Comparison of ENCODE assay signal across 16 cellular contexts in genomic region chr20:17622086-17622850, GRCh38. TPM values are rescaled to one million over a fixed set of nuclear protein-coding genes. Genes with fewer than 3 reads are reported as not detected.
DNase-seq lines count a peak whose midpoint lies in the region; ATAC-seq, FAIRE-seq and TF ChIP-seq lines count a peak whose summit lies in the region.
"Had no signal": no experiment of that assay in that cellular context is flagged by ENCODE, and none has a peak within 500 bp of the region (broad histone marks: within the 10 kb centered on the region; RNA-seq: fewer than 3 reads in every experiment).

No MANE protein-coding gene starts in this region.

- peak overlapping the region in 8 of 11 experiments; percentile 65 to 100 (median 86); a peak in 16 of 22 replicates for H3K4me2 ChIP-seq in BLaER1 treated with 17β-estradiol and CSF1 and Interleukin-3, amounts not matched to agents 10 nM and 100 nM
- H3K4me2 ChIP-seq: GM23338 had no signal

- H3K36me3 ChIP-seq in BLaER1 treated with 17β-estradiol and CSF1 and Interleukin-3, amounts not matched to agents 10 nM and 100 nM: peaks cover 74 to 97% (median 95%) of the 10 kb centered on the region in 11 experiments

- no peaks in the 10 kb centered on the region for H3K27me3 ChIP-seq in BLaER1 treated with 17β-estradiol and CSF1 and Interleukin-3, amounts not matched to agents 10 nM and 100 nM

- no peak for ATAC-seq in GM19455 (IDR thresholded peaks at IDR 0.05; ENCODE audit: unreplicated experiment)
- ATAC-seq: activated CD4-positive, CD25-positive, alpha-beta regulatory T cell treated with anti-CD3 and anti-CD28 coated beads, Interleukin-2, amount 50 U/mL, for 24 hours; GM23338 had no signal

- peak overlapping the region in 1 of 10 experiments; percentile 39; a peak in 2 of 20 replicates for H3K4me3 ChIP-seq in BLaER1 treated with 17β-estradiol and CSF1 and Interleukin-3, amounts not matched to agents 10 nM and 100 nM
- H3K4me3 ChIP-seq: GM23338 had no signal

- peaks cover 6 to 100% (median 42%) of the 10 kb centered on the region in 11 experiments; a peak in 18 of 22 replicates for H4K20me1 ChIP-seq in BLaER1 treated with 17β-estradiol and CSF1 and Interleukin-3, amounts not matched to agents 10 nM and 100 nM

- peaks cover 5 to 98% (median 75%) of the 10 kb centered on the region in 10 experiments for H3K4me1 ChIP-seq in BLaER1 treated with 17β-estradiol and CSF1 and Interleukin-3, amounts not matched to agents 10 nM and 100 nM

- DNase-seq in GM12892 (ENCODE audit: insufficient read length) (peak; percentile 4), islet precursor cell (peak; percentile 35), retina (peak; percentile 1), putamen (ENCODE audit: low spot score) (no peak), Ammon's horn (ENCODE audit: low spot score) (no peak)
- DNase-seq: activated naive CD4-positive, alpha-beta T cell; DMS 273 treated with DMSO at 0.1 percent for 48 hours; foreskin melanocyte; NCI-H1417 treated with DMSO at 0.1 percent for 48 hours; NCI-H526 treated with DMSO at 0.1 percent for 48 hours; nucleus accumbens had no signal

- FAIRE-seq in GM12892 (lab: Jason Lieb, UNC): no peak

- TF ChIP-seq POLR2A in GM12892 (IDR thresholded peaks at IDR 0.05; ENCODE audit: low read depth, low read length): no peak

- peak overlapping the region in 8 of 11 experiments; percentile 20 to 56 (median 35); a peak in 12 of 22 replicates for H3K9ac ChIP-seq in BLaER1 treated with 17β-estradiol and CSF1 and Interleukin-3, amounts not matched to agents 10 nM and 100 nM

- H3K27ac ChIP-seq in BLaER1 treated with 17β-estradiol and CSF1 and Interleukin-3, amounts not matched to agents 10 nM and 100 nM: peak overlapping the region in 6 of 11 experiments; percentile 9 to 58 (median 42); a peak in 9 of 22 replicates
- H3K27ac ChIP-seq: C4-2B had no signal

- no peaks in the 10 kb centered on the region for H3K9me3 ChIP-seq in BLaER1 treated with 17β-estradiol and CSF1 and Interleukin-3, amounts not matched to agents 10 nM and 100 nM (replicated peaks in 1 of 11)

RNA-seq across cellular contexts. Expression of gene DSTN, which starts 52.4 kb away (rescaled TPM):
- polyA plus RNA-seq in GM12892 (2012; ENCODE audit: missing spikeins): 46.9 TPM

RNA-seq across cellular contexts. Expression of gene RRBP1, which starts 59.8 kb away (rescaled TPM):
- polyA plus RNA-seq in GM12892 (2012; ENCODE audit: missing spikeins): 22.3 TPM

Comparison
In these comparisons a context has a peak if more than half of its experiments do, and no peak if none do; other contexts are left out.
1. DNase-seq: peak in GM12892 (single experiment), islet precursor cell (single experiment) and retina (single experiment); none in putamen (single experiment) and Ammon's horn (single experiment).